Comparison of ENCODE assay signal across 24 cellular contexts in the genomic region with DNA sequence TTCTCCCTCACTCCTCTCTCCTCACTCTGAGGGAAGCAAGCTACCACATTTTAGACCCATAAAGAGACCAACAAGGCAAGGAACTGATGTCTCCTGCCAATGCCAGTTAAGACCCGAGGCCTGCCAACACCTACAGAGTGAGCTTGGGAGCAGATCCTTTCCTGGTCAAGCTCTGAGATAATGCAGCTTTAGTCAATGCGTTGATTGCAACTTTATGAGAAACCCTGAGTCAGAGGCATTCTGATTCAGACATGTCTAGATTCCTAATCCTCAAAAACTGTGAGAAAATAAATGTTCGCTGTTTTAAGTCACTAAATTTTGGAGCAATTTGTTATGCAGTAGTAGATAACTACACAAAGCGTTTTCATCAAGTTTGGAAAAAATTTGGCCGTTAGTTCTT.
DNase-seq lines count a peak whose midpoint lies in the region; ATAC-seq and TF ChIP-seq lines count a peak whose summit lies in the region.
"Had no signal": no experiment of that assay in that cellular context is flagged by ENCODE, and none has a peak within 500 bp of the region (broad histone marks: within the 10 kb centered on the region; RNA-seq: fewer than 3 reads in every experiment).

No MANE protein-coding gene starts in this region.

- H2BK120ac ChIP-seq in IMR-90 (ENCODE audit: low read depth, low read length) = no peak overlapping the region

- in situ Hi-C loops in IMR-90 (cut with MboI; ENCODE audit: low sequenced_read_pairs) = no loop called here

- no peak overlapping the region for H3K27ac ChIP-seq in IMR-90 (ENCODE audit: insufficient read depth, low read length)
- H3K27ac ChIP-seq: heart left ventricle, neural progenitor cell, tibial artery had no signal

- peaks cover 25 to 36% of the 10 kb centered on the region in 2 donors for H3K36me3 Mint-ChIP-seq in stimulated activated naive B cell treated with anti-CD40 and anti-IgM and Interleukin-4, amounts not matched to agents 10 μg/mL and 1 μg/mL and 100 μg/mL, for 72 hours

- H3K4ac ChIP-seq in IMR-90 (ENCODE audit: low read depth, low read length) = no peak overlapping the region

- no peak overlapping the region for H2BK15ac ChIP-seq in IMR-90 (ENCODE audit: low read depth, low read length)

- CTCF ChIA-PET in IMR-90 (lab: Yijun Ruan, JAX) = no interaction called here

- POLR2A ChIA-PET in IMR-90 (lab: Charles Lee; ENCODE audit: unreplicated experiment) = no interaction called here

- ATAC-seq in IMR-90 (ENCODE audit: low read depth) (no peak), left lobe of liver (no peak)
- ATAC-seq in stimulated activated naive B cell treated with anti-CD40 and anti-IgM and Interleukin-4, amounts not matched to agents 10 μg/mL and 1 μg/mL and 100 μg/mL, for 72 hours (replicated peaks) = no peak
- ATAC-seq: heart left ventricle, mucosa of descending colon had no signal

- dilution Hi-C loops in IMR-90 (cut with HindIII; ENCODE audit: low sequenced_read_pairs, unreplicated experiment) = no loop called here

- no peaks in the 10 kb centered on the region for H3K79me1 ChIP-seq in IMR-90 (ENCODE audit: low read depth in 1 of 2, low read length in 2 of 2)

- no peak overlapping the region for H2AK5ac ChIP-seq in IMR-90 (ENCODE audit: low read depth, low read length)

- H3K18ac ChIP-seq in IMR-90 (ENCODE audit: low read depth, low read length) = no peak overlapping the region

- H3K56ac ChIP-seq in IMR-90 (ENCODE audit: extremely low read depth, insufficient read depth, low read length) = no peak overlapping the region

- 96% methylated on average over 3 of the region's 5 CpGs; no CpG with 5 or more reads in 1 of the 2 experiments for WGBS in IMR-90 (ENCODE audit: extremely low coverage in 2 of 2, insufficient read length in 1 of 2), 2 experiments

- TF ChIP-seq RAD21 in IMR-90 (IDR thresholded peaks at IDR 0.05; ENCODE audit: low read length) = no peak

- no peak overlapping the region for H3K4me3 Mint-ChIP-seq in stimulated activated naive B cell treated with anti-CD40 and anti-IgM and Interleukin-4, amounts not matched to agents 10 μg/mL and 1 μg/mL and 100 μg/mL, for 72 hours
- H3K4me3 Mint-ChIP-seq: CD8-positive, alpha-beta memory T cell; neural progenitor cell had no signal

- TF ChIP-seq CTCF in IMR-90 (conservative IDR thresholded peaks at IDR 0.05; ENCODE audit: low read depth, low read length) = no peak
- no peak for TF ChIP-seq CTCF in cardiac fibroblast (IDR thresholded peaks at IDR 0.05; ENCODE audit: low read depth, low read length)

- H3K4me1 Mint-ChIP-seq in stimulated activated naive B cell treated with anti-CD40 and anti-IgM and Interleukin-4, amounts not matched to agents 10 μg/mL and 1 μg/mL and 100 μg/mL, for 72 hours = no peaks in the 10 kb centered on the region
- H3K4me1 Mint-ChIP-seq: neural progenitor cell had no signal

- peaks cover 0 to 10% of the 10 kb centered on the region in 2 donors for H3K9me3 Mint-ChIP-seq in stimulated activated naive B cell treated with anti-CD40 and anti-IgM and Interleukin-4, amounts not matched to agents 10 μg/mL and 1 μg/mL and 100 μg/mL, for 72 hours

- H3K9me1 ChIP-seq in IMR-90 (ENCODE audit: insufficient read depth, low read length) = no peaks in the 10 kb centered on the region

- H4K91ac ChIP-seq in IMR-90 (ENCODE audit: insufficient read depth, low read depth, low read length) = no peak overlapping the region

- no peaks in the 10 kb centered on the region for H3K36me3 ChIP-seq in IMR-90 (ENCODE audit: control insufficient read depth, insufficient read depth, low read length)
- H3K36me3 ChIP-seq: neural progenitor cell, tibial artery had no signal

- H3K27ac Mint-ChIP-seq in stimulated activated naive B cell treated with anti-CD40 and anti-IgM and Interleukin-4, amounts not matched to agents 10 μg/mL and 1 μg/mL and 100 μg/mL, for 72 hours = peak overlapping the region; percentile 75
- H3K27ac Mint-ChIP-seq: neural progenitor cell had no signal

- no peak overlapping the region for H3K23ac ChIP-seq in IMR-90 (ENCODE audit: low read depth, low read length)

- no TSS peak for BruUV-seq in IMR-90 (replicated peaks; lab: Mats Ljungman, UMichigan)

- no peaks in the 10 kb centered on the region for H3K27me3 ChIP-seq in IMR-90 (ENCODE audit: control insufficient read depth, insufficient read depth, low read length)
- H3K27me3 ChIP-seq: heart left ventricle, neural progenitor cell, spleen, tibial artery had no signal

- H2BK5ac ChIP-seq in IMR-90 (ENCODE audit: low read depth, low read length, poor library complexity, severe bottlenecking) = no peak overlapping the region

- DNase-seq in IMR-90 (peak; percentile 31), cardiac fibroblast (ENCODE audit: low read depth in 2 of 2) (peak; percentile 36 to 68), iris pigment epithelial cell (ENCODE audit: low read depth) (peak; percentile 46), left lobe of liver (ENCODE audit: low spot score) (no peak), GM03348 (ENCODE audit: low spot score) (no peak)
- no peak for DNase-seq in stimulated activated naive B cell treated with anti-CD40 and anti-IgM and Interleukin-4, amounts not matched to agents 10 μg/mL and 1 μg/mL and 100 μg/mL, for 72 hours
- DNase-seq in activated naive CD4-positive, alpha-beta T cell (lab: John Stamatoyannopoulos, UW) = no peak
- DNase-seq: activated naive CD4-positive, alpha-beta T cell treated with anti-CD3 and anti-CD28 coated beads, Interleukin-2, amount 50 U/mL, for 16 hours; activated T-cell treated with anti-CD3 and anti-CD28 coated beads, Interleukin-2, amount 50 U/mL, for 48 hours; aorta; CD8-positive, alpha-beta memory T cell; DMS53; effector memory CD4-positive, alpha-beta T cell; heart left ventricle; mucosa of descending colon; NCI-H187 treated with DMSO at 0.1 percent for 48 hours; NCI-H2227 treated with DMSO at 0.1 percent for 48 hours; NCI-H774; Right ventricle myocardium superior; spleen; stimulated activated CD4-positive, alpha-beta T cell treated with anti-CD3 and anti-CD28 coated beads, Interleukin-4, amount 100 ng/mL, for 1 hour; stimulated activated naive CD4-positive, alpha-beta T cell treated with Interleukin-2 at 50 U/mL for 16 hours; tibial artery had no signal

- H4K5ac ChIP-seq in IMR-90 (ENCODE audit: low read depth, low read length) = no peak overlapping the region

- no peak overlapping the region for H2BK20ac ChIP-seq in IMR-90 (ENCODE audit: low read depth, low read length)

- no peak overlapping the region for H2AK9ac ChIP-seq in IMR-90 (replicated peaks; ENCODE audit: low read depth, low read length, poor library complexity)

- H3K9me3 ChIP-seq in IMR-90 (ENCODE audit: control insufficient read depth, insufficient read depth, low read length) = no peaks in the 10 kb centered on the region
- H3K9me3 ChIP-seq: mucosa of descending colon had no signal

- no peaks in the 10 kb centered on the region for H4K20me1 ChIP-seq in IMR-90 (ENCODE audit: insufficient read depth, low read length)

- no peaks in the 10 kb centered on the region for H3K27me3 Mint-ChIP-seq in stimulated activated naive B cell treated with anti-CD40 and anti-IgM and Interleukin-4, amounts not matched to agents 10 μg/mL and 1 μg/mL and 100 μg/mL, for 72 hours
- H3K27me3 Mint-ChIP-seq: CD8-positive, alpha-beta memory T cell had no signal

- H3K4me1 ChIP-seq in IMR-90 (ENCODE audit: control insufficient read depth, insufficient read depth, low read length) = no peaks in the 10 kb centered on the region
- H3K4me1 ChIP-seq: heart left ventricle, neural progenitor cell, spleen, tibial artery had no signal

- H2AFZ ChIP-seq in IMR-90 (replicated peaks; ENCODE audit: low read length, poor library complexity) = no peak overlapping the region
- H2AFZ ChIP-seq: neural progenitor cell had no signal

- H4K8ac ChIP-seq in IMR-90 (ENCODE audit: low read depth in 2 of 2, low read length in 2 of 2) = no peak overlapping the region

- no peak overlapping the region; the same call in 1 of the 2 replicates for H3K4me2 ChIP-seq in IMR-90 (ENCODE audit: low read depth, low read length)
- H3K4me2 ChIP-seq: neural progenitor cell had no signal

- H3K9ac ChIP-seq in IMR-90 (ENCODE audit: low read depth, low read length) = no peak overlapping the region
- H3K9ac ChIP-seq: neural progenitor cell had no signal

- no peak overlapping the region for H3K14ac ChIP-seq in IMR-90 (replicated peaks; ENCODE audit: low read depth, low read length)

- TF ChIP-seq POLR2A in IMR-90 (IDR thresholded peaks at IDR 0.05; ENCODE audit: low read depth, low read length) = no peak

- H3K4me3 ChIP-seq in IMR-90 (ENCODE audit: insufficient read depth, low read depth, low read length) = no peak overlapping the region
- no peak overlapping the region for H3K4me3 ChIP-seq in cardiac fibroblast (replicated peaks in 1 of 2; ENCODE audit: low read depth in 2 of 2, low read length in 2 of 2)
- H3K4me3 ChIP-seq: heart left ventricle, mucosa of descending colon, neural progenitor cell, spleen, tibial artery had no signal

- intact Hi-C loops in IMR-90 (cut with micrococcal nuclease) = no loop called here

TF ChIP-seq in IMR-90, 13 proteins besides CTCF, POLR2A, EP300 and RAD21:
- TF ChIP-seq MAZ (IDR thresholded peaks at IDR 0.05; ENCODE audit: borderline replicate concordance, low read depth, low read length) = no peak
- TF ChIP-seq, protein P1, sequence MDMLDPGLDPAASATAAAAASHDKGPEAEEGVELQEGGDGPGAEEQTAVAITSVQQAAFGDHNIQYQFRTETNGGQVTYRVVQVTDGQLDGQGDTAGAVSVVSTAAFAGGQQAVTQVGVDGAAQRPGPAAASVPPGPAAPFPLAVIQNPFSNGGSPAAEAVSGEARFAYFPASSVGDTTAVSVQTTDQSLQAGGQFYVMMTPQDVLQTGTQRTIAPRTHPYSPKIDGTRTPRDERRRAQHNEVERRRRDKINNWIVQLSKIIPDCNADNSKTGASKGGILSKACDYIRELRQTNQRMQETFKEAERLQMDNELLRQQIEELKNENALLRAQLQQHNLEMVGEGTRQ (IDR thresholded peaks at IDR 0.05; ENCODE audit: low read depth, low read length) = no peak
- no peak for TF ChIP-seq FOS (IDR thresholded peaks at IDR 0.05; ENCODE audit: low read depth, low read length)
- TF ChIP-seq NFE2L2 (IDR thresholded peaks at IDR 0.05; ENCODE audit: low read depth, low read length) = no peak

Comparison
In these comparisons a context has a peak if more than half of its experiments do, and no peak if none do; other contexts are left out.
1. DNase-seq: peak in IMR-90 (single experiment), cardiac fibroblast (2 of 2) and iris pigment epithelial cell (single experiment); none in stimulated activated naive B cell treated with anti-CD40 and anti-IgM and Interleukin-4, amounts not matched to agents 10 μg/mL and 1 μg/mL and 100 μg/mL, for 72 hours (single experiment), left lobe of liver (single experiment), activated naive CD4-positive, alpha-beta T cell (0 of 4) and GM03348 (single experiment).